In genomic region chr19:2518856-2519255, GRCh38 we compare ENCODE assay signal across 1 cellular context.
TF ChIP-seq lines count a peak whose summit lies in the region.
"Not testable (repeated sequence)": the region's sequence is repeated elsewhere in the genome, so short reads cannot be mapped to it uniquely, and the experiment has no call there.

No MANE protein-coding gene starts in this region.

TF ChIP-seq in K562, 482 proteins besides CTCF, POLR2A, EP300 and RAD21:
- TF ChIP-seq JUND (IDR thresholded peaks at IDR 0.05; ENCODE audit: borderline replicate concordance, low read depth, low read length) (0 out of 2 replicates have a peak, but pooled peaks have one; percentile 12), EGR1 (conservative IDR thresholded peaks at IDR 0.05) (peak; percentile 75), ADNP (tag; IDR thresholded peaks at IDR 0.05) (0 out of 2 replicates have a peak, but pooled peaks have one; percentile 18), ATF3 (IDR thresholded peaks at IDR 0.05) (peak; percentile 52), CEBPB (tag; IDR thresholded peaks at IDR 0.05) (peak; percentile 52; the same call in 1 of the 2 replicates)
- TF ChIP-seq JUND (tag; IDR thresholded peaks at IDR 0.05; ENCODE audit: borderline replicate concordance, low read depth, low read length); ATF3 (CRISPR knock-in tag; conservative IDR thresholded peaks at IDR 0.05): not testable (repeated sequence)
